4 cellular contexts compared by ENCODE assay signal in the genomic region with DNA sequence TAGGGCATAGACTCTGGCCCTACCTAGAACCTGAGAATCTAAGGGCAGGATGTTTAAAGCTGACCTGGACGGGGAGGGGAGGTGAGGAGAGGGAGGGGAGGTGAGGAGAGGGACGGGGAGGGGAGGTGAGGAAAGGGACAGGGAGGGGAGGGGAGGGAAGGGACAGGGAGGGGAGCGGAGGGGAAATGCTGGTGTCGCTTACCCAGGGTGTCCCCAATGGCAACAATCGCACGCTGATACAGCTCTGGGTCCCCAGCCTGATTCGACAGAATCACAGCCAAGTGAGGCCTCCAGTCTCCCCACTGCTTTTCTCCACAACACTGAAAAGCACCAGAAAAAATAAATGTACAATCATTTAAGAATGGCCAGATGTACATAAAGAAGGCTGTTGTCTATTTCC.
TF ChIP-seq lines count a peak whose summit lies in the region.

No MANE protein-coding gene starts in this region.

TF ChIP-seq in SK-N-SH, 30 proteins besides CTCF, POLR2A, EP300 and RAD21:
- TF ChIP-seq SMC3 (IDR thresholded peaks at IDR 0.05; ENCODE audit: low read depth, low read length) = no peak
- TF ChIP-seq RFX5 (IDR thresholded peaks at IDR 0.05; ENCODE audit: low read length) = no peak
- TF ChIP-seq FOXJ3 (CRISPR knock-in tag; IDR thresholded peaks at IDR 0.05) = no peak
- TF ChIP-seq, protein P1, sequence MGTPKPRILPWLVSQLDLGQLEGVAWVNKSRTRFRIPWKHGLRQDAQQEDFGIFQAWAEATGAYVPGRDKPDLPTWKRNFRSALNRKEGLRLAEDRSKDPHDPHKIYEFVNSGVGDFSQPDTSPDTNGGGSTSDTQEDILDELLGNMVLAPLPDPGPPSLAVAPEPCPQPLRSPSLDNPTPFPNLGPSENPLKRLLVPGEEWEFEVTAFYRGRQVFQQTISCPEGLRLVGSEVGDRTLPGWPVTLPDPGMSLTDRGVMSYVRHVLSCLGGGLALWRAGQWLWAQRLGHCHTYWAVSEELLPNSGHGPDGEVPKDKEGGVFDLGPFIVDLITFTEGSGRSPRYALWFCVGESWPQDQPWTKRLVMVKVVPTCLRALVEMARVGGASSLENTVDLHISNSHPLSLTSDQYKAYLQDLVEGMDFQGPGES (IDR thresholded peaks at IDR 0.05; ENCODE audit: low read depth, low read length) = no peak
- TF ChIP-seq NFIC (IDR thresholded peaks at IDR 0.05; ENCODE audit: borderline replicate concordance) = no peak

TF ChIP-seq in SK-N-SH treated with all-trans-retinoic acid at 6 μM for 48 hours, 23 proteins besides CTCF, POLR2A, EP300 and RAD21 (continues in another document):
- no peak for TF ChIP-seq SNAI2 (CRISPR knock-in tag; IDR thresholded peaks at IDR 0.05)
- TF ChIP-seq, protein P2, sequence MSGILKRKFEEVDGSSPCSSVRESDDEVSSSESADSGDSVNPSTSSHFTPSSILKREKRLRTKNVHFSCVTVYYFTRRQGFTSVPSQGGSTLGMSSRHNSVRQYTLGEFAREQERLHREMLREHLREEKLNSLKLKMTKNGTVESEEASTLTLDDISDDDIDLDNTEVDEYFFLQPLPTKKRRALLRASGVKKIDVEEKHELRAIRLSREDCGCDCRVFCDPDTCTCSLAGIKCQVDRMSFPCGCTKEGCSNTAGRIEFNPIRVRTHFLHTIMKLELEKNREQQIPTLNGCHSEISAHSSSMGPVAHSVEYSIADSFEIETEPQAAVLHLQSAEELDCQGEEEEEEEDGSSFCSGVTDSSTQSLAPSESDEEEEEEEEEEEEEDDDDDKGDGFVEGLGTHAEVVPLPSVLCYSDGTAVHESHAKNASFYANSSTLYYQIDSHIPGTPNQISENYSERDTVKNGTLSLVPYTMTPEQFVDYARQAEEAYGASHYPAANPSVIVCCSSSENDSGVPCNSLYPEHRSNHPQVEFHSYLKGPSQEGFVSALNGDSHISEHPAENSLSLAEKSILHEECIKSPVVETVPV (CRISPR knock-in tag; IDR thresholded peaks at IDR 0.05) = no peak
- TF ChIP-seq PPARA (CRISPR knock-in tag; IDR thresholded peaks at IDR 0.05; ENCODE audit: borderline replicate concordance) = no peak
- TF ChIP-seq ISL1 (CRISPR knock-in tag; IDR thresholded peaks at IDR 0.05) = no peak
- no peak for TF ChIP-seq RARB (CRISPR knock-in tag; IDR thresholded peaks at IDR 0.05)
- TF ChIP-seq ZFP3 (CRISPR knock-in tag; IDR thresholded peaks at IDR 0.05) = no peak
- TF ChIP-seq, protein P3, sequence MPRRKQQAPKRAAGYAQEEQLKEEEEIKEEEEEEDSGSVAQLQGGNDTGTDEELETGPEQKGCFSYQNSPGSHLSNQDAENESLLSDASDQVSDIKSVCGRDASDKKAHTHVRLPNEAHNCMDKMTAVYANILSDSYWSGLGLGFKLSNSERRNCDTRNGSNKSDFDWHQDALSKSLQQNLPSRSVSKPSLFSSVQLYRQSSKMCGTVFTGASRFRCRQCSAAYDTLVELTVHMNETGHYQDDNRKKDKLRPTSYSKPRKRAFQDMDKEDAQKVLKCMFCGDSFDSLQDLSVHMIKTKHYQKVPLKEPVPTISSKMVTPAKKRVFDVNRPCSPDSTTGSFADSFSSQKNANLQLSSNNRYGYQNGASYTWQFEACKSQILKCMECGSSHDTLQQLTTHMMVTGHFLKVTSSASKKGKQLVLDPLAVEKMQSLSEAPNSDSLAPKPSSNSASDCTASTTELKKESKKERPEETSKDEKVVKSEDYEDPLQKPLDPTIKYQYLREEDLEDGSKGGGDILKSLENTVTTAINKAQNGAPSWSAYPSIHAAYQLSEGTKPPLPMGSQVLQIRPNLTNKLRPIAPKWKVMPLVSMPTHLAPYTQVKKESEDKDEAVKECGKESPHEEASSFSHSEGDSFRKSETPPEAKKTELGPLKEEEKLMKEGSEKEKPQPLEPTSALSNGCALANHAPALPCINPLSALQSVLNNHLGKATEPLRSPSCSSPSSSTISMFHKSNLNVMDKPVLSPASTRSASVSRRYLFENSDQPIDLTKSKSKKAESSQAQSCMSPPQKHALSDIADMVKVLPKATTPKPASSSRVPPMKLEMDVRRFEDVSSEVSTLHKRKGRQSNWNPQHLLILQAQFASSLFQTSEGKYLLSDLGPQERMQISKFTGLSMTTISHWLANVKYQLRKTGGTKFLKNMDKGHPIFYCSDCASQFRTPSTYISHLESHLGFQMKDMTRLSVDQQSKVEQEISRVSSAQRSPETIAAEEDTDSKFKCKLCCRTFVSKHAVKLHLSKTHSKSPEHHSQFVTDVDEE (CRISPR knock-in tag; IDR thresholded peaks at IDR 0.05) = no peak
- no peak for TF ChIP-seq TOX (CRISPR knock-in tag; IDR thresholded peaks at IDR 0.05; ENCODE audit: borderline replicate concordance)
- TF ChIP-seq BACH2 (CRISPR knock-in tag; IDR thresholded peaks at IDR 0.05; ENCODE audit: borderline replicate concordance) = no peak
- TF ChIP-seq ZNF565 (CRISPR knock-in tag; conservative IDR thresholded peaks at IDR 0.05; ENCODE audit: low read depth) = no peak
- TF ChIP-seq, protein P4, sequence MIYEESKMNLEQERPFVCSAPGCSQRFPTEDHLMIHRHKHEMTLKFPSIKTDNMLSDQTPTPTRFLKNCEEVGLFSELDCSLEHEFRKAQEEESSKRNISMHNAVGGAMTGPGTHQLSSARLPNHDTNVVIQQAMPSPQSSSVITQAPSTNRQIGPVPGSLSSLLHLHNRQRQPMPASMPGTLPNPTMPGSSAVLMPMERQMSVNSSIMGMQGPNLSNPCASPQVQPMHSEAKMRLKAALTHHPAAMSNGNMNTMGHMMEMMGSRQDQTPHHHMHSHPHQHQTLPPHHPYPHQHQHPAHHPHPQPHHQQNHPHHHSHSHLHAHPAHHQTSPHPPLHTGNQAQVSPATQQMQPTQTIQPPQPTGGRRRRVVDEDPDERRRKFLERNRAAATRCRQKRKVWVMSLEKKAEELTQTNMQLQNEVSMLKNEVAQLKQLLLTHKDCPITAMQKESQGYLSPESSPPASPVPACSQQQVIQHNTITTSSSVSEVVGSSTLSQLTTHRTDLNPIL (CRISPR knock-in tag; IDR thresholded peaks at IDR 0.05; ENCODE audit: low read depth) = no peak

TF ChIP-seq in HCT116, 20 proteins besides CTCF, POLR2A, EP300 and RAD21:
- TF ChIP-seq FOSL1 (IDR thresholded peaks at IDR 0.05; ENCODE audit: low read depth) (no peak), CEBPB (IDR thresholded peaks at IDR 0.05; ENCODE audit: low read depth) (no peak), CBX3 (IDR thresholded peaks at IDR 0.05; ENCODE audit: low read depth) (no peak), JUND (IDR thresholded peaks at IDR 0.05) (no peak), SP1 (IDR thresholded peaks at IDR 0.05; ENCODE audit: low read depth) (no peak), POLR2AphosphoS5 (IDR thresholded peaks at IDR 0.05; ENCODE audit: low read depth, low read length) (no peak), ELF1 (IDR thresholded peaks at IDR 0.05; ENCODE audit: borderline replicate concordance, low read depth) (no peak), ZFX (IDR thresholded peaks at IDR 0.05) (no peak), SIN3A (IDR thresholded peaks at IDR 0.05; ENCODE audit: low read depth) (no peak)

TF ChIP-seq in HEK293T, 16 proteins besides CTCF, POLR2A, EP300 and RAD21:
- TF ChIP-seq FOXA1 (IDR thresholded peaks at IDR 0.05) (no peak), HDGF (IDR thresholded peaks at IDR 0.05; ENCODE audit: borderline replicate concordance) (no peak), BHLHE40 (IDR thresholded peaks at IDR 0.05; ENCODE audit: borderline replicate concordance) (no peak)
TF ChIP-seq in HEK293T: peak in this region for 0.
